ENCODE assay signal across 2 cellular contexts in genomic region chr1:179588425-179589024, GRCh38.
TF ChIP-seq lines count a peak whose summit lies in the region.

No MANE protein-coding gene starts in this region.

TF ChIP-seq in H1, 55 proteins besides CTCF, POLR2A, EP300 and RAD21:
- no peak for TF ChIP-seq SAP30 (IDR thresholded peaks at IDR 0.05; ENCODE audit: insufficient read depth, insufficient replicate concordance, low read length)
- TF ChIP-seq FOSL1 (IDR thresholded peaks at IDR 0.05; ENCODE audit: insufficient read depth, low read depth, low read length), result no peak
- no peak for TF ChIP-seq SP4 (IDR thresholded peaks at IDR 0.05; ENCODE audit: low read length)
- TF ChIP-seq EGR1 (IDR thresholded peaks at IDR 0.05; ENCODE audit: borderline replicate concordance, low read depth, low read length), result no peak
- no peak for TF ChIP-seq BACH1 (IDR thresholded peaks at IDR 0.05; ENCODE audit: low read length)
- TF ChIP-seq CHD7 (IDR thresholded peaks at IDR 0.05; ENCODE audit: insufficient replicate concordance, low read length), result no peak
- TF ChIP-seq SRF (IDR thresholded peaks at IDR 0.05; ENCODE audit: low read depth, low read length), result no peak
- TF ChIP-seq USF2 (IDR thresholded peaks at IDR 0.05; ENCODE audit: low read length), result no peak
- no peak for TF ChIP-seq NRF1 (IDR thresholded peaks at IDR 0.05; ENCODE audit: low read depth, low read length)
- TF ChIP-seq GTF2F1 (IDR thresholded peaks at IDR 0.05; ENCODE audit: borderline replicate concordance, low read depth, low read length), result no peak
- no peak for TF ChIP-seq JUN (IDR thresholded peaks at IDR 0.05; ENCODE audit: low read depth, low read length)
- no peak for TF ChIP-seq POU5F1 (IDR thresholded peaks at IDR 0.05; ENCODE audit: low read depth, low read length)
- TF ChIP-seq TEAD4 (IDR thresholded peaks at IDR 0.05; ENCODE audit: low read depth, low read length), result no peak
- TF ChIP-seq CHD2 (IDR thresholded peaks at IDR 0.05; ENCODE audit: low read length), result no peak
- TF ChIP-seq TAF1 (IDR thresholded peaks at IDR 0.05; ENCODE audit: low read depth, low read length), result no peak

TF ChIP-seq in neural cell, 6 proteins besides CTCF, POLR2A, EP300 and RAD21:
- no peak for TF ChIP-seq TAF1 (IDR thresholded peaks at IDR 0.05; ENCODE audit: low read depth)
- no peak for TF ChIP-seq MXI1 (conservative IDR thresholded peaks at IDR 0.05; ENCODE audit: poor library complexity, severe bottlenecking)
- TF ChIP-seq EZH2 (IDR thresholded peaks at IDR 0.05; ENCODE audit: borderline replicate concordance, insufficient read depth, low read length, poor library complexity, severe bottlenecking), result no peak
- no peak for TF ChIP-seq SMC3 (conservative IDR thresholded peaks at IDR 0.05; ENCODE audit: poor library complexity)
- TF ChIP-seq POLR2AphosphoS5 (IDR thresholded peaks at IDR 0.05), result no peak
- no peak for TF ChIP-seq REST (IDR thresholded peaks at IDR 0.05; ENCODE audit: borderline replicate concordance)
